ENCODE assay signal across 8 cellular contexts in the genomic region with DNA sequence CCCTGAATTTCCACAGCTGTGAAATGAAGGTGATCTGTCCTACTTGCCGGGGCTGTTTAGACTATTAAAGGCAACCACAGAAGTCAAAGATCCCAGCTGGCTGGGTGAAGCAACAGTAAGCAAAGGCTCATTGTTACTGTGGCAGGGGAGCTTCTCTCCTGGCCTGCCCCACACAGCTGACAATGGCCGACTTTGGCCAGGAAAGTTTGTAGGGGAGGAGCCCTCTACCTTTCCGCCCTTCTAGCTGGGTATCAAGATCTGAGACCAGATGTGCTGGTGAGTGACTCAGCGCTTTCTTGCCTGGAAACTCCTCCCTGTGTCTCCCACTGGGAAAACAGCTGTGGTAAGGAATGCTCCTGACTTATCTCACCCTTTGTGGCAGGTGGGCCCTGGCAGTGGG. TPM values are rescaled to one million over a fixed set of nuclear protein-coding genes. Genes with fewer than 3 reads are reported as not detected.
DNase-seq lines count a peak whose midpoint lies in the region; ATAC-seq lines count a peak whose summit lies in the region.

No MANE protein-coding gene starts in this region.

- no peaks in the 10 kb centered on the region for H3K4me1 Mint-ChIP-seq in activated T-helper 17 cell treated with anti-CD3 and anti-CD28 coated beads, Interleukin-2, amount 50 U/mL, for 72 hours
- H3K4me1 Mint-ChIP-seq in naive thymus-derived CD4-positive, alpha-beta T cell = peaks cover 0 to 2% (median 0%) of the 10 kb centered on the region in 7 donors

- H3K36me3 ChIP-seq in trophoblast cell (ENCODE audit: control insufficient read depth in 1 of 2, insufficient read depth in 2 of 2, low read length in 2 of 2) = no peaks in the 10 kb centered on the region
- no peaks in the 10 kb centered on the region for H3K36me3 ChIP-seq in naive thymus-derived CD4-positive, alpha-beta T cell (ENCODE audit: control insufficient read depth in 2 of 3, insufficient read depth in 3 of 3, low read length in 3 of 3)

- H3K9me3 Mint-ChIP-seq in activated T-helper 17 cell treated with anti-CD3 and anti-CD28 coated beads, Interleukin-2, amount 50 U/mL, for 72 hours = no peaks in the 10 kb centered on the region
- H3K9me3 Mint-ChIP-seq in naive thymus-derived CD4-positive, alpha-beta T cell = peaks cover 0 to 6% (median 0%) of the 10 kb centered on the region in 11 donors

- H3K14ac ChIP-seq in trophoblast cell (ENCODE audit: low read length) = peak overlapping the region; percentile 3

- H3K9me3 ChIP-seq in trophoblast cell (ENCODE audit: insufficient read depth, low read depth, low read length) = no peaks in the 10 kb centered on the region
- no peaks in the 10 kb centered on the region for H3K9me3 ChIP-seq in naive thymus-derived CD4-positive, alpha-beta T cell (ENCODE audit: control insufficient read depth in 2 of 3, low read length in 3 of 3)

- H2BK5ac ChIP-seq in trophoblast cell (ENCODE audit: low read depth, low read length, poor library complexity) = no peak overlapping the region

- CTCF ChIA-PET in naive thymus-derived CD4-positive, alpha-beta T cell (lab: Charles Lee) = no interaction called here

- no peak overlapping the region for H2AK5ac ChIP-seq in trophoblast cell (ENCODE audit: low read length)

- no peaks in the 10 kb centered on the region for H3K27me3 Mint-ChIP-seq in activated T-helper 17 cell treated with anti-CD3 and anti-CD28 coated beads, Interleukin-2, amount 50 U/mL, for 72 hours
- H3K27me3 Mint-ChIP-seq in naive thymus-derived CD4-positive, alpha-beta T cell = peaks cover 0 to 13% (median 4%) of the 10 kb centered on the region in 5 donors

- no peaks in the 10 kb centered on the region for H3K79me2 ChIP-seq in trophoblast cell (ENCODE audit: control insufficient read depth, insufficient read depth, low read length, poor library complexity)

- H4K91ac ChIP-seq in trophoblast cell (ENCODE audit: low read depth, low read length) = peak overlapping the region; percentile 25

- H2AFZ ChIP-seq in trophoblast cell (ENCODE audit: insufficient read depth, low read length, poor library complexity) = no peak overlapping the region

- H2BK12ac ChIP-seq in trophoblast cell (ENCODE audit: low read length) = peak overlapping the region; percentile 71

- DNase-seq in NCI-H2171 (lab: John Stamatoyannopoulos, UW) = peak; percentile 10
- DNase-seq in ecto neural progenitor cell (ENCODE audit: low spot score) = peak; percentile 52
- DNase-seq in trophoblast cell = peak; percentile 89 to 90
- DNase-seq in naive thymus-derived CD4-positive, alpha-beta T cell = no peak
- no peak for DNase-seq in GOT3 (lab: John Stamatoyannopoulos, UW)

- no peak overlapping the region for H3K23ac ChIP-seq in trophoblast cell (ENCODE audit: low read length)

- no peaks in the 10 kb centered on the region for H3K36me3 Mint-ChIP-seq in activated T-helper 17 cell treated with anti-CD3 and anti-CD28 coated beads, Interleukin-2, amount 50 U/mL, for 72 hours (ENCODE audit: low read depth)
- H3K36me3 Mint-ChIP-seq in naive thymus-derived CD4-positive, alpha-beta T cell = peaks cover 0 to 3% (median 0%) of the 10 kb centered on the region in 5 donors

- H2BK120ac ChIP-seq in trophoblast cell (ENCODE audit: insufficient read depth, low read length, poor library complexity) = no peak overlapping the region

- H3K9ac ChIP-seq in trophoblast cell (ENCODE audit: low read length) = no peak overlapping the region

- no peak overlapping the region for H3K27ac Mint-ChIP-seq in activated T-helper 17 cell treated with anti-CD3 and anti-CD28 coated beads, Interleukin-2, amount 50 U/mL, for 72 hours
- no peak overlapping the region for H3K27ac Mint-ChIP-seq in naive thymus-derived CD4-positive, alpha-beta T cell

- POLR2A ChIA-PET in naive thymus-derived CD4-positive, alpha-beta T cell (lab: Charles Lee) = no interaction called here

- no peak overlapping the region for H3K4ac ChIP-seq in trophoblast cell (ENCODE audit: low read depth, low read length)

- H4K8ac ChIP-seq in trophoblast cell (ENCODE audit: low read depth, low read length) = no peak overlapping the region

- no peak overlapping the region for H3K4me2 ChIP-seq in trophoblast cell (ENCODE audit: low read length)

- no peak overlapping the region for H3K18ac ChIP-seq in trophoblast cell (ENCODE audit: low read length)

- H3K4me3 Mint-ChIP-seq in activated T-helper 17 cell treated with anti-CD3 and anti-CD28 coated beads, Interleukin-2, amount 50 U/mL, for 72 hours = no peak overlapping the region
- H3K4me3 Mint-ChIP-seq in naive thymus-derived CD4-positive, alpha-beta T cell = no peak overlapping the region

- peak; percentile 36 for ATAC-seq in GM18517 (IDR thresholded peaks at IDR 0.05; ENCODE audit: unreplicated experiment)
- ATAC-seq in activated T-helper 17 cell treated with anti-CD3 and anti-CD28 coated beads, Interleukin-2, amount 50 U/mL, for 72 hours (replicated peaks) = no peak
- ATAC-seq in GM19035 (IDR thresholded peaks at IDR 0.05; ENCODE audit: unreplicated experiment) = no peak
- no peak for ATAC-seq in naive thymus-derived CD4-positive, alpha-beta T cell

- no peak overlapping the region for H4K12ac ChIP-seq in trophoblast cell (ENCODE audit: low read depth, low read length)

- H3K27me3 ChIP-seq in trophoblast cell (ENCODE audit: insufficient read depth, low read length) = no peaks in the 10 kb centered on the region
- H3K27me3 ChIP-seq in naive thymus-derived CD4-positive, alpha-beta T cell (ENCODE audit: control insufficient read depth in 2 of 2, insufficient read depth in 2 of 2, low read length in 2 of 2) = no peaks in the 10 kb centered on the region

- no CpG with 5 or more reads among the region's 4 CpGs for WGBS in trophoblast cell (ENCODE audit: extremely low coverage, insufficient coverage, insufficient read length)

- no peaks in the 10 kb centered on the region for H3K79me1 ChIP-seq in trophoblast cell (ENCODE audit: low read length)

- intact Hi-C loops in naive thymus-derived CD4-positive, alpha-beta T cell (cut with micrococcal nuclease) = no loop called here

- peaks cover 4 to 7% of the 10 kb centered on the region in 2 experiments for H3K4me1 ChIP-seq in trophoblast cell (ENCODE audit: control insufficient read depth in 1 of 2, insufficient read depth in 2 of 2, low read length in 2 of 2)
- H3K4me1 ChIP-seq in naive thymus-derived CD4-positive, alpha-beta T cell (ENCODE audit: control insufficient read depth in 2 of 2, insufficient read depth in 2 of 2, low read length in 2 of 2) = no peaks in the 10 kb centered on the region

- no peak overlapping the region for H3K4me3 ChIP-seq in trophoblast cell (ENCODE audit: low read depth, low read length)
- no peak overlapping the region for H3K4me3 ChIP-seq in naive thymus-derived CD4-positive, alpha-beta T cell (ENCODE audit: low read length)

- H3K27ac ChIP-seq in trophoblast cell (ENCODE audit: low read depth, low read length) = peak overlapping the region; percentile 38
- no peak overlapping the region for H3K27ac ChIP-seq in naive thymus-derived CD4-positive, alpha-beta T cell (ENCODE audit: low read depth, low read length)

RNA-seq across cellular contexts. Expression of gene RASSF6, which starts 21.1 kb away (rescaled TPM):
- 0.26 and 0.28 TPM in 2 replicates for polyA plus RNA-seq in trophoblast cell (2013)
- total RNA-seq in activated T-helper 17 cell treated with anti-CD3 and anti-CD28 coated beads, Interleukin-2, amount 50 U/mL, for 72 hours = under 1 TPM in 1 of 2 donors, not detected in 1; 0.09 TPM
- under 1 TPM in 4 of 5 experiments, not detected in 1; 0.05 to 0.42 (median 0.15) TPM for total RNA-seq in naive thymus-derived CD4-positive, alpha-beta T cell
- polyA plus RNA-seq in naive thymus-derived CD4-positive, alpha-beta T cell = under 1 TPM; 0.04 to 0.20 TPM

Comparison
In these comparisons a context has a peak if more than half of its experiments do, and no peak if none do; other contexts are left out.
1. DNase-seq: peak in NCI-H2171 (single experiment), ecto neural progenitor cell (single experiment) and trophoblast cell (2 of 2); none in naive thymus-derived CD4-positive, alpha-beta T cell (0 of 9) and GOT3 (single experiment).